In the genomic region with DNA sequence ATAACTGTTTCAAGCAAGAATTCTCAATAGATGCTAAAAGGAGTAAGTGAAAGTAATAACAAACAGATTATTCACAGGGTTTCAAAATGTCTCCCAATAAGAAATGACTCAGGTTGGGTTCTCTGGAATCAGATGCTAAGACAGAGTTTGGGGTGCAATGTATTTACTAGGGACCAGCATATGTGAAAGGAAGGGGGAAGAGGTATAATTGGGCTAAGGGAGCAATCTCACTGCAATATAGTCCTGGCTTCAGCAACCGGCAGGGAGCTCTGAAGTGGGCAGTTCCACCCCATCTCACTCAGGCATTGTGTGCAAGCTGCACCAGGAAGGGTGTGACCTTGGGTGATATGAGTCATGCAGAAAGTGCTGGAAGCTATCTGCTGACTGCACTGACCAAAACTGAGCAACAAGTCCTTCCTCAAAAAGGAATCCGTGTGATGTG, we compare ENCODE assay signal across 1 cellular context.
A peak's percentile ranks its signal among the peaks of the same experiment; 100 is the strongest.
TF ChIP-seq lines count a peak whose summit lies in the region.

No MANE protein-coding gene starts in this region.

TF ChIP-seq in GM12878, 131 proteins besides CTCF, POLR2A, EP300 and RAD21 (continued from another document and continues in another):
- TF ChIP-seq, protein P1, sequence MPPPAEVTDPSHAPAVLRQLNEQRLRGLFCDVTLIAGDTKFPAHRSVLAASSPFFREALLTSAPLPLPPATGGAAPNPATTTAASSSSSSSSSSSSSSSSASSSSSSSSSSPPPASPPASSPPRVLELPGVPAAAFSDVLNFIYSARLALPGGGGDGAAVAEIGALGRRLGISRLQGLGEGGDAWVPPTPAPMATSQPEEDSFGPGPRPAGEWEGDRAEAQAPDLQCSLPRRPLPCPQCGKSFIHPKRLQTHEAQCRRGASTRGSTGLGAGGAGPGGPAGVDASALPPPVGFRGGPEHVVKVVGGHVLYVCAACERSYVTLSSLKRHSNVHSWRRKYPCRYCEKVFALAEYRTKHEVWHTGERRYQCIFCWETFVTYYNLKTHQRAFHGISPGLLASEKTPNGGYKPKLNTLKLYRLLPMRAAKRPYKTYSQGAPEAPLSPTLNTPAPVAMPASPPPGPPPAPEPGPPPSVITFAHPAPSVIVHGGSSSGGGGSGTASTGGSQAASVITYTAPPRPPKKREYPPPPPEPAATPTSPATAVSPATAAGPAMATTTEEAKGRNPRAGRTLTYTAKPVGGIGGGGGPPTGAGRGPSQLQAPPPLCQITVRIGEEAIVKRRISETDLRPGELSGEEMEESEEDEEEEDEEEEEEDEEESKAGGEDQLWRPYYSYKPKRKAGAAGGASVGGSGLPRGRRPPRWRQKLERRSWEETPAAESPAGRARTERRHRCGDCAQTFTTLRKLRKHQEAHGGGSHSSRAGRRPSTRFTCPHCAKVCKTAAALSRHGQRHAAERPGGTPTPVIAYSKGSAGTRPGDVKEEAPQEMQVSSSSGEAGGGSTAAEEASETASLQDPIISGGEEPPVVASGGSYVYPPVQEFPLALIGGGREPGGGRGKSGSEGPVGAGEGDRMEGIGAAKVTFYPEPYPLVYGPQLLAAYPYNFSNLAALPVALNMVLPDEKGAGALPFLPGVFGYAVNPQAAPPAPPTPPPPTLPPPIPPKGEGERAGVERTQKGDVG (CRISPR knock-in tag; IDR thresholded peaks at IDR 0.05) = no peak
- TF ChIP-seq, protein P2, sequence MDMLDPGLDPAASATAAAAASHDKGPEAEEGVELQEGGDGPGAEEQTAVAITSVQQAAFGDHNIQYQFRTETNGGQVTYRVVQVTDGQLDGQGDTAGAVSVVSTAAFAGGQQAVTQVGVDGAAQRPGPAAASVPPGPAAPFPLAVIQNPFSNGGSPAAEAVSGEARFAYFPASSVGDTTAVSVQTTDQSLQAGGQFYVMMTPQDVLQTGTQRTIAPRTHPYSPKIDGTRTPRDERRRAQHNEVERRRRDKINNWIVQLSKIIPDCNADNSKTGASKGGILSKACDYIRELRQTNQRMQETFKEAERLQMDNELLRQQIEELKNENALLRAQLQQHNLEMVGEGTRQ (IDR thresholded peaks at IDR 0.05; ENCODE audit: borderline replicate concordance, low read depth, low read length) = no peak
- no peak for TF ChIP-seq CHD4 (IDR thresholded peaks at IDR 0.05)
- peak; percentile 43 for TF ChIP-seq ZBED1 (IDR thresholded peaks at IDR 0.05; ENCODE audit: borderline replicate concordance)
- peak; percentile 96 for TF ChIP-seq EED (IDR thresholded peaks at IDR 0.05; ENCODE audit: low read depth)
- no peak for TF ChIP-seq MYC (IDR thresholded peaks at IDR 0.05; ENCODE audit: insufficient read depth, insufficient read length, insufficient replicate concordance, low read length, severe bottlenecking)
- TF ChIP-seq TBL1XR1 (IDR thresholded peaks at IDR 0.05; ENCODE audit: low read depth, low read length) = no peak
- 0 out of 2 replicates have a peak, but pooled peaks have one; percentile 25 for TF ChIP-seq SPI1 (IDR thresholded peaks at IDR 0.05; ENCODE audit: borderline replicate concordance, insufficient read depth, low read depth, low read length)
- TF ChIP-seq, protein P3, sequence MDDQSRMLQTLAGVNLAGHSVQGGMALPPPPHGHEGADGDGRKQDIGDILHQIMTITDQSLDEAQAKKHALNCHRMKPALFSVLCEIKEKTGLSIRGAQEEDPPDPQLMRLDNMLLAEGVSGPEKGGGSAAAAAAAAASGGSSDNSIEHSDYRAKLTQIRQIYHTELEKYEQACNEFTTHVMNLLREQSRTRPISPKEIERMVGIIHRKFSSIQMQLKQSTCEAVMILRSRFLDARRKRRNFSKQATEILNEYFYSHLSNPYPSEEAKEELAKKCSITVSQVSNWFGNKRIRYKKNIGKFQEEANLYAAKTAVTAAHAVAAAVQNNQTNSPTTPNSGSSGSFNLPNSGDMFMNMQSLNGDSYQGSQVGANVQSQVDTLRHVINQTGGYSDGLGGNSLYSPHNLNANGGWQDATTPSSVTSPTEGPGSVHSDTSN (IDR thresholded peaks at IDR 0.05; ENCODE audit: insufficient replicate concordance, low read depth, low read length) = no peak
- TF ChIP-seq SIX5 (IDR thresholded peaks at IDR 0.05; ENCODE audit: low read depth, low read length, severe bottlenecking) = no peak
- TF ChIP-seq SRF (IDR thresholded peaks at IDR 0.05; ENCODE audit: low read depth in 2 of 2, low read length in 2 of 2) = no peak
- TF ChIP-seq, protein P4, sequence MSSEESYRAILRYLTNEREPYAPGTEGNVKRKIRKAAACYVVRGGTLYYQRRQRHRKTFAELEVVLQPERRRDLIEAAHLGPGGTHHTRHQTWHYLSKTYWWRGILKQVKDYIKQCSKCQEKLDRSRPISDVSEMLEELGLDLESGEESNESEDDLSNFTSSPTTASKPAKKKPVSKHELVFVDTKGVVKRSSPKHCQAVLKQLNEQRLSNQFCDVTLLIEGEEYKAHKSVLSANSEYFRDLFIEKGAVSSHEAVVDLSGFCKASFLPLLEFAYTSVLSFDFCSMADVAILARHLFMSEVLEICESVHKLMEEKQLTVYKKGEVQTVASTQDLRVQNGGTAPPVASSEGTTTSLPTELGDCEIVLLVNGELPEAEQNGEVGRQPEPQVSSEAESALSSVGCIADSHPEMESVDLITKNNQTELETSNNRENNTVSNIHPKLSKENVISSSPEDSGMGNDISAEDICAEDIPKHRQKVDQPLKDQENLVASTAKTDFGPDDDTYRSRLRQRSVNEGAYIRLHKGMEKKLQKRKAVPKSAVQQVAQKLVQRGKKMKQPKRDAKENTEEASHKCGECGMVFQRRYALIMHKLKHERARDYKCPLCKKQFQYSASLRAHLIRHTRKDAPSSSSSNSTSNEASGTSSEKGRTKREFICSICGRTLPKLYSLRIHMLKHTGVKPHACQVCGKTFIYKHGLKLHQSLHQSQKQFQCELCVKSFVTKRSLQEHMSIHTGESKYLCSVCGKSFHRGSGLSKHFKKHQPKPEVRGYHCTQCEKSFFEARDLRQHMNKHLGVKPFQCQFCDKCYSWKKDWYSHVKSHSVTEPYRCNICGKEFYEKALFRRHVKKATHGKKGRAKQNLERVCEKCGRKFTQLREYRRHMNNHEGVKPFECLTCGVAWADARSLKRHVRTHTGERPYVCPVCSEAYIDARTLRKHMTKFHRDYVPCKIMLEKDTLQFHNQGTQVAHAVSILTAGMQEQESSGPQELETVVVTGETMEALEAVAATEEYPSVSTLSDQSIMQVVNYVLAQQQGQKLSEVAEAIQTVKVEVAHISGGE (CRISPR knock-in tag; IDR thresholded peaks at IDR 0.05) = no peak
- no peak for TF ChIP-seq BACH1 (IDR thresholded peaks at IDR 0.05; ENCODE audit: borderline replicate concordance)
- no peak for TF ChIP-seq TARDBP (IDR thresholded peaks at IDR 0.05; ENCODE audit: borderline replicate concordance)
- no peak for TF ChIP-seq STAT3 (IDR thresholded peaks at IDR 0.05; ENCODE audit: low read depth, low read length)
- TF ChIP-seq GABPA (IDR thresholded peaks at IDR 0.05; ENCODE audit: low read depth) = no peak
- TF ChIP-seq, protein P5, sequence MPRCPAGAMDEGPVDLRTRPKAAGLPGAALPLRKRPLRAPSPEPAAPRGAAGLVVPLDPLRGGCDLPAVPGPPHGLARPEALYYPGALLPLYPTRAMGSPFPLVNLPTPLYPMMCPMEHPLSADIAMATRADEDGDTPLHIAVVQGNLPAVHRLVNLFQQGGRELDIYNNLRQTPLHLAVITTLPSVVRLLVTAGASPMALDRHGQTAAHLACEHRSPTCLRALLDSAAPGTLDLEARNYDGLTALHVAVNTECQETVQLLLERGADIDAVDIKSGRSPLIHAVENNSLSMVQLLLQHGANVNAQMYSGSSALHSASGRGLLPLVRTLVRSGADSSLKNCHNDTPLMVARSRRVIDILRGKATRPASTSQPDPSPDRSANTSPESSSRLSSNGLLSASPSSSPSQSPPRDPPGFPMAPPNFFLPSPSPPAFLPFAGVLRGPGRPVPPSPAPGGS (IDR thresholded peaks at IDR 0.05; ENCODE audit: borderline replicate concordance, insufficient read depth, low read depth, low read length, poor library complexity, severe bottlenecking) = peak; percentile 63
- TF ChIP-seq POLR2AphosphoS2 (IDR thresholded peaks at IDR 0.05; ENCODE audit: low read depth, low read length) = no peak
- TF ChIP-seq MTA2 (IDR thresholded peaks at IDR 0.05; ENCODE audit: low read depth) = 0 out of 2 replicates have a peak, but pooled peaks have one; percentile 34
- no peak for TF ChIP-seq KDM1A (IDR thresholded peaks at IDR 0.05; ENCODE audit: borderline replicate concordance)
- no peak for TF ChIP-seq RFX5 (IDR thresholded peaks at IDR 0.05; ENCODE audit: low read depth, low read length)
- no peak for TF ChIP-seq WRNIP1 (IDR thresholded peaks at IDR 0.05; ENCODE audit: borderline replicate concordance, low read depth, low read length)
- no peak for TF ChIP-seq NBN (IDR thresholded peaks at IDR 0.05)
- peak; percentile 51; the same call in 1 of the 2 replicates for TF ChIP-seq DPF2 (IDR thresholded peaks at IDR 0.05)
- TF ChIP-seq SREBF1 (IDR thresholded peaks at IDR 0.05; ENCODE audit: low read length) = no peak
- TF ChIP-seq, protein P6, sequence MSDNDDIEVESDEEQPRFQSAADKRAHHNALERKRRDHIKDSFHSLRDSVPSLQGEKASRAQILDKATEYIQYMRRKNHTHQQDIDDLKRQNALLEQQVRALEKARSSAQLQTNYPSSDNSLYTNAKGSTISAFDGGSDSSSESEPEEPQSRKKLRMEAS (IDR thresholded peaks at IDR 0.05; ENCODE audit: low read depth, low read length) = no peak
- no peak for TF ChIP-seq YY1 (IDR thresholded peaks at IDR 0.05; ENCODE audit: low read depth, low read length)
- TF ChIP-seq SUPT20H (IDR thresholded peaks at IDR 0.05; ENCODE audit: borderline replicate concordance, control insufficient read depth, low read depth, low read length) = no peak
- TF ChIP-seq CREM (IDR thresholded peaks at IDR 0.05; ENCODE audit: low read depth) = peak; percentile 70
- TF ChIP-seq, protein P7, sequence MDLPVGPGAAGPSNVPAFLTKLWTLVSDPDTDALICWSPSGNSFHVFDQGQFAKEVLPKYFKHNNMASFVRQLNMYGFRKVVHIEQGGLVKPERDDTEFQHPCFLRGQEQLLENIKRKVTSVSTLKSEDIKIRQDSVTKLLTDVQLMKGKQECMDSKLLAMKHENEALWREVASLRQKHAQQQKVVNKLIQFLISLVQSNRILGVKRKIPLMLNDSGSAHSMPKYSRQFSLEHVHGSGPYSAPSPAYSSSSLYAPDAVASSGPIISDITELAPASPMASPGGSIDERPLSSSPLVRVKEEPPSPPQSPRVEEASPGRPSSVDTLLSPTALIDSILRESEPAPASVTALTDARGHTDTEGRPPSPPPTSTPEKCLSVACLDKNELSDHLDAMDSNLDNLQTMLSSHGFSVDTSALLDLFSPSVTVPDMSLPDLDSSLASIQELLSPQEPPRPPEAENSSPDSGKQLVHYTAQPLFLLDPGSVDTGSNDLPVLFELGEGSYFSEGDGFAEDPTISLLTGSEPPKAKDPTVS (IDR thresholded peaks at IDR 0.05; ENCODE audit: low read depth, low read length) = peak; percentile 81; the same call in 1 of the 2 replicates
- TF ChIP-seq, protein P8, sequence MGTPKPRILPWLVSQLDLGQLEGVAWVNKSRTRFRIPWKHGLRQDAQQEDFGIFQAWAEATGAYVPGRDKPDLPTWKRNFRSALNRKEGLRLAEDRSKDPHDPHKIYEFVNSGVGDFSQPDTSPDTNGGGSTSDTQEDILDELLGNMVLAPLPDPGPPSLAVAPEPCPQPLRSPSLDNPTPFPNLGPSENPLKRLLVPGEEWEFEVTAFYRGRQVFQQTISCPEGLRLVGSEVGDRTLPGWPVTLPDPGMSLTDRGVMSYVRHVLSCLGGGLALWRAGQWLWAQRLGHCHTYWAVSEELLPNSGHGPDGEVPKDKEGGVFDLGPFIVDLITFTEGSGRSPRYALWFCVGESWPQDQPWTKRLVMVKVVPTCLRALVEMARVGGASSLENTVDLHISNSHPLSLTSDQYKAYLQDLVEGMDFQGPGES (IDR thresholded peaks at IDR 0.05) = no peak
- no peak for TF ChIP-seq SMARCA5 (IDR thresholded peaks at IDR 0.05)
- no peak for TF ChIP-seq PML (IDR thresholded peaks at IDR 0.05; ENCODE audit: low read length)
- TF ChIP-seq NRF1 (conservative IDR thresholded peaks at IDR 0.05; ENCODE audit: low read depth, low read length) = no peak
- TF ChIP-seq, protein P9, sequence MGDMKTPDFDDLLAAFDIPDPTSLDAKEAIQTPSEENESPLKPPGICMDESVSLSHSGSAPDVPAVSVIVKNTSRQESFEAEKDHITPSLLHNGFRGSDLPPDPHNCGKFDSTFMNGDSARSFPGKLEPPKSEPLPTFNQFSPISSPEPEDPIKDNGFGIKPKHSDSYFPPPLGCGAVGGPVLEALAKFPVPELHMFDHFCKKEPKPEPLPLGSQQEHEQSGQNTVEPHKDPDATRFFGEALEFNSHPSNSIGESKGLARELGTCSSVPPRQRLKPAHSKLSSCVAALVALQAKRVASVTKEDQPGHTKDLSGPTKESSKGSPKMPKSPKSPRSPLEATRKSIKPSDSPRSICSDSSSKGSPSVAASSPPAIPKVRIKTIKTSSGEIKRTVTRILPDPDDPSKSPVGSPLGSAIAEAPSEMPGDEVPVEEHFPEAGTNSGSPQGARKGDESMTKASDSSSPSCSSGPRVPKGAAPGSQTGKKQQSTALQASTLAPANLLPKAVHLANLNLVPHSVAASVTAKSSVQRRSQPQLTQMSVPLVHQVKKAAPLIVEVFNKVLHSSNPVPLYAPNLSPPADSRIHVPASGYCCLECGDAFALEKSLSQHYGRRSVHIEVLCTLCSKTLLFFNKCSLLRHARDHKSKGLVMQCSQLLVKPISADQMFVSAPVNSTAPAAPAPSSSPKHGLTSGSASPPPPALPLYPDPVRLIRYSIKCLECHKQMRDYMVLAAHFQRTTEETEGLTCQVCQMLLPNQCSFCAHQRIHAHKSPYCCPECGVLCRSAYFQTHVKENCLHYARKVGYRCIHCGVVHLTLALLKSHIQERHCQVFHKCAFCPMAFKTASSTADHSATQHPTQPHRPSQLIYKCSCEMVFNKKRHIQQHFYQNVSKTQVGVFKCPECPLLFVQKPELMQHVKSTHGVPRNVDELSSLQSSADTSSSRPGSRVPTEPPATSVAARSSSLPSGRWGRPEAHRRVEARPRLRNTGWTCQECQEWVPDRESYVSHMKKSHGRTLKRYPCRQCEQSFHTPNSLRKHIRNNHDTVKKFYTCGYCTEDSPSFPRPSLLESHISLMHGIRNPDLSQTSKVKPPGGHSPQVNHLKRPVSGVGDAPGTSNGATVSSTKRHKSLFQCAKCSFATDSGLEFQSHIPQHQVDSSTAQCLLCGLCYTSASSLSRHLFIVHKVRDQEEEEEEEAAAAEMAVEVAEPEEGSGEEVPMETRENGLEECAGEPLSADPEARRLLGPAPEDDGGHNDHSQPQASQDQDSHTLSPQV (IDR thresholded peaks at IDR 0.05) = no peak
- TF ChIP-seq HDGF (IDR thresholded peaks at IDR 0.05) = no peak
- TF ChIP-seq STAT1 (conservative IDR thresholded peaks at IDR 0.05) = no peak
